In genomic region chr6:34425132-34425497, GRCh38 we compare ENCODE assay signal across 9 cellular contexts. TPM values are rescaled to one million over a fixed set of nuclear protein-coding genes. Genes with fewer than 3 reads are reported as not detected.
DNase-seq lines count a peak whose midpoint lies in the region; ATAC-seq and TF ChIP-seq lines count a peak whose summit lies in the region.
"Had no signal": no experiment of that assay in that cellular context is flagged by ENCODE, and none has a peak within 500 bp of the region (broad histone marks: within the 10 kb centered on the region; RNA-seq: fewer than 3 reads in every experiment).

No MANE protein-coding gene starts in this region.

- no peak for TF ChIP-seq EP300 in esophagus muscularis mucosa (IDR thresholded peaks at IDR 0.05)

- intact Hi-C loops in esophagus muscularis mucosa (cut with DNase I): loop anchor here (10.0 kb wide), 1 partner anchor 180 kb away; no protein-coding TSS in a partner anchor

- peak overlapping the region; percentile 98 for H3K27ac Mint-ChIP-seq in T-helper 17 cell

- H3K9me3 ChIP-seq in T-helper 17 cell (ENCODE audit: control insufficient read depth, low read length, poor library complexity, severe bottlenecking): no peaks in the 10 kb centered on the region
- H3K9me3 ChIP-seq in esophagus muscularis mucosa: no peaks in the 10 kb centered on the region

- no peak for TF ChIP-seq POLR2A in esophagus muscularis mucosa (IDR thresholded peaks at IDR 0.05; ENCODE audit: low read depth)

- ATAC-seq in GM19455 (IDR thresholded peaks at IDR 0.05; ENCODE audit: unreplicated experiment) (peak; percentile 19), T-helper 17 cell (no peak), HG03571 (IDR thresholded peaks at IDR 0.05; ENCODE audit: unreplicated experiment) (no peak)

- H3K27me3 ChIP-seq in esophagus muscularis mucosa: no peaks in the 10 kb centered on the region

- peak overlapping the region; percentile 60 to 86 (median 80) for H3K4me3 ChIP-seq in esophagus muscularis mucosa
- peak overlapping the region; percentile 84 for H3K4me3 ChIP-seq in retinal pigment epithelial cell (ENCODE audit: low read length)

- H3K36me3 Mint-ChIP-seq in T-helper 17 cell (ENCODE audit: low read depth): no peaks in the 10 kb centered on the region

- peaks cover 15 to 40% (median 32%) of the 10 kb centered on the region in 4 donors for H3K4me1 ChIP-seq in esophagus muscularis mucosa

- peaks cover 46 to 48% (median 47%) of the 10 kb centered on the region in 4 donors for H3K36me3 ChIP-seq in esophagus muscularis mucosa

- H3K27me3 Mint-ChIP-seq in T-helper 17 cell: no peaks in the 10 kb centered on the region

- H3K4me1 Mint-ChIP-seq in T-helper 17 cell: peaks cover 16% of the 10 kb centered on the region

- no peak for DNase-seq in T-helper 17 cell
- DNase-seq in esophagus muscularis mucosa (ENCODE audit: extremely low spot score): no peak
- DNase-seq in retinal pigment epithelial cell (ENCODE audit: low read depth): no peak
- no peak for DNase-seq in NCI-H2107 treated with DMSO at 0.1 percent for 48 hours (lab: John Stamatoyannopoulos, UW; ENCODE audit: unreplicated experiment)
- no peak for DNase-seq in NAMALWA (ENCODE audit: low spot score)
- DNase-seq in GM10266 (ENCODE audit: extremely low spot score): no peak

- H3K27ac ChIP-seq in esophagus muscularis mucosa (replicated peaks in 1 of 4): peak overlapping the region; percentile 79 to 91 (median 88)

- no peak for TF ChIP-seq CTCF in esophagus muscularis mucosa (IDR thresholded peaks at IDR 0.05)
- no peak for TF ChIP-seq CTCF in retinal pigment epithelial cell (conservative IDR thresholded peaks at IDR 0.05; ENCODE audit: low read depth, low read length)
- no peak for TF ChIP-seq CTCF in GM10266 (IDR thresholded peaks at IDR 0.05; ENCODE audit: control insufficient read depth, insufficient read depth, low read depth, missing control alignments)

- H3K4me3 Mint-ChIP-seq in T-helper 17 cell: peak overlapping the region; percentile 98

- WGBS in esophagus muscularis mucosa: 12% methylated on average over 7 of the region's 10 CpGs

RNA-seq across cellular contexts. Expression of gene RPS10, which starts 0.8 kb away (rescaled TPM):
- 1,000 to 10,000 TPM; 2,447 to 2,547 TPM for total RNA-seq in T-helper 17 cell
- total RNA-seq in esophagus muscularis mucosa: 1,000 to 10,000 TPM in 3 of 4 donors, 100 to 1,000 TPM in 1; 823 to 3,592 (median 2,534) TPM

RNA-seq across cellular contexts. Expression of gene NUDT3, which starts 32.6 kb away (rescaled TPM):
- total RNA-seq in T-helper 17 cell: 10 to 100 TPM; 21.1 to 23.2 TPM
- 10 to 100 TPM; 37.1 to 57.2 (median 47.4) TPM for total RNA-seq in esophagus muscularis mucosa

RNA-seq across cellular contexts. Expression of gene PACSIN1, which starts 40.8 kb away (rescaled TPM):
- under 1 TPM; 0.40 to 0.50 TPM for total RNA-seq in T-helper 17 cell
- 1 to 10 TPM in 3 of 4 donors, under 1 TPM in 1; 0.42 to 2.3 (median 1.7) TPM for total RNA-seq in esophagus muscularis mucosa
- total RNA-seq: SK-MEL-5 had no signal
